In the genomic region with DNA sequence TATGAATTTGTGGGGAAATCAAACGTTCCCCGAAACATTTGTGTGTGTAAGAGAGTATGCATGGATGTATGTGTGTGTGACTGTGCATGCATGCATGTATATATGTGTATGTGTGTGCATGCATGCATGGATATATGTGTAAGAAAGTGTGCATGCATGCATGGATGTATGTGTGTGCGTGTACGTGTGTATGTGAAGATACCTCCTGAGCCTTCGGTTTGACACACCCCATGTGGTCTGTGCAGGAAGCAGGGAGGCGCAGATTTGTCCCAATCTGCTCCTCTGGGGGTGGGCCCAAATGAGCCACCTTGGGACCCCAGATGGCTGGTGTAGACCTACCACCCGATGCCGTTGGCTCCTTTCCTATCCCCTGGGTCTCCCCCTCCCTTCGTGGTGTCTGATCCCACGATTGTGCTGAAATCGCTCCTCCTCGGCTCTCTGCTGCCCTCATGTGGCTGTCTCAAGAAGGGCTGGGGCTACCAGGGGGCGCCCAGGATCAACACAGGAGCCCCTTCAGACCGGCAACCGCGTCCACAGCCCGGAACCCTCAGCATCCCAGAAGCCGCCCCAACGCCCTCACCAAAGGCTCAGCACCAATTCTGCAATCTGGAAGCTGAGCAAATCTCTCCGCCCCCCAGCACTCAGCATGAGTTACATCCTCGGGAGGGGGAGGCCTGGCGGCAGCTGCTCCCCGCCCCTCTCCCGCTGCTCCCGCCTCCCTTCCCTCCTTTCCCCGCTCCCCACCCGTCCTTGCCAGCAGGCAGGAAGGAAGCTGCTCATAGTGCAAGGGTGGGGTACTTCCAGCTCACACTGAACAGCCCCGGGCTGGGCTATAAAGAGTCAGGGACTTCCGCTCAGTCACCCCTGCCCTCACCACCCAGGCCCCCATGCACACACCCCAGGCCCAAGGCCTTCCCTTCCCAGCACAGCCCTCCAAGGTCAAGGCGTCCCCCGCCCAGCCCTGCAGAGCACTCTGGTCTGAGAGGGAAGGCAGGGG, we compare ENCODE assay signal across 8 cellular contexts. TPM values are rescaled to one million over a fixed set of nuclear protein-coding genes. Genes with fewer than 3 reads are reported as not detected.
A peak's percentile ranks its signal among the peaks of the same experiment; 100 is the strongest.
DNase-seq lines count a peak whose midpoint lies in the region; ATAC-seq and TF ChIP-seq lines count a peak whose summit lies in the region.

No MANE protein-coding gene starts in this region.

- peaks cover 49 to 81% (median 69%) of the 10 kb centered on the region in 3 donors for H3K27me3 Mint-ChIP-seq in naive B cell

- CTCF ChIA-PET in AG04450 (lab: Charles Lee): interaction anchor here (0.6 to 4.5 kb wide), 22 partner anchors 8 to 692 kb away, joined by 3 to 46 read pairs (median 4); no protein-coding TSS in a partner anchor

- DNase-seq in AG04450 (ENCODE audit: low read depth, low spot score) (no peak), H7 (peak; percentile 97), NCI-H748 treated with DMSO at 0.1 percent for 48 hours (lab: John Stamatoyannopoulos, UW) (peak; percentile 43), activated T-cell treated with anti-CD3 and anti-CD28 coated beads for 24 hours (ENCODE audit: low read depth) (peak; percentile 67), epithelial cell of esophagus (ENCODE audit: low read depth) (no peak), naive B cell (peak; percentile 45), suprapubic skin (ENCODE audit: low spot score in 2 of 2) (peak in 1 of 2 donors; percentile 81)

- WGBS in suprapubic skin: 23% methylated on average over 17 of the region's 31 CpGs

- peaks cover 12% of the 10 kb centered on the region for H3K4me1 ChIP-seq in suprapubic skin

- peaks cover 12 to 23% (median 22%) of the 10 kb centered on the region in 3 donors for H3K4me1 Mint-ChIP-seq in naive B cell

- POLR2A ChIA-PET in AG04450 (lab: Yijun Ruan, JAX): no interaction called here

- TF ChIP-seq POLR2A in suprapubic skin (IDR thresholded peaks at IDR 0.05): no peak

- peaks cover 17% of the 10 kb centered on the region for H3K9me3 ChIP-seq in AG04450 (ENCODE audit: control insufficient read depth, insufficient read depth, low read length)
- H3K9me3 ChIP-seq in suprapubic skin: no peaks in the 10 kb centered on the region

- no peaks in the 10 kb centered on the region for H3K36me3 ChIP-seq in H7 (replicated peaks; ENCODE audit: control insufficient read depth, insufficient read depth, low read length)
- no peaks in the 10 kb centered on the region for H3K36me3 ChIP-seq in suprapubic skin

- TF ChIP-seq CTCF in AG04450 (IDR thresholded peaks at IDR 0.05; ENCODE audit: low read depth, low read length) (peak; percentile 84), epithelial cell of esophagus (IDR thresholded peaks at IDR 0.05; ENCODE audit: insufficient read depth, low read depth, low read length, missing control alignments) (peak; percentile 58), suprapubic skin (IDR thresholded peaks at IDR 0.05) (peak; percentile 57 to 74)

- peaks cover 5 to 20% (median 15%) of the 10 kb centered on the region in 7 donors for H3K9me3 Mint-ChIP-seq in naive B cell

- ATAC-seq in naive B cell (ENCODE audit: low read depth in 2 of 2) (peak; percentile 63 to 66), HG03139 (IDR thresholded peaks at IDR 0.05; ENCODE audit: unreplicated experiment) (no peak)

- H3K36me3 Mint-ChIP-seq in naive B cell: peaks cover 12 to 18% of the 10 kb centered on the region in 2 donors

- peak overlapping the region in 1 of 8 donors; percentile 28 for H3K4me3 Mint-ChIP-seq in naive B cell

- H3K27me3 ChIP-seq in AG04450 (ENCODE audit: control insufficient read depth, insufficient read depth, low read length): peaks cover 13% of the 10 kb centered on the region
- no peaks in the 10 kb centered on the region for H3K27me3 ChIP-seq in H7 (ENCODE audit: control insufficient read depth, insufficient read depth, low read length)
- H3K27me3 ChIP-seq in suprapubic skin: peaks cover 18% of the 10 kb centered on the region

- no peak for TF ChIP-seq EP300 in suprapubic skin (IDR thresholded peaks at IDR 0.05)

- no peak overlapping the region for H3K4me3 ChIP-seq in AG04450 (ENCODE audit: low read depth, low read length)
- peak overlapping the region; percentile 35 for H3K4me3 ChIP-seq in H7 (ENCODE audit: insufficient read depth, low read depth, low read length)
- H3K4me3 ChIP-seq in epithelial cell of esophagus (ENCODE audit: low read length): no peak overlapping the region
- H3K4me3 ChIP-seq in suprapubic skin: no peak overlapping the region

- H3K27ac Mint-ChIP-seq in naive B cell: peak overlapping the region in 2 of 6 donors; percentile 59 to 83

- H3K27ac ChIP-seq in AG04450 (ENCODE audit: low read depth, low read length): no peak overlapping the region
- peak overlapping the region; percentile 20 for H3K27ac ChIP-seq in suprapubic skin

RNA-seq across cellular contexts. Expression of a gene that starts 2.3 kb away (rescaled TPM):
- 0.60 and 1.5 TPM in 2 replicates for polyA plus RNA-seq in AG04450 (2011; rRNA removed)
- polyA minus RNA-seq in AG04450 (2011; rRNA and poly(A)+ RNA removed): 0.17 and 0.32 TPM in 2 replicates
- 15.5 and 16.5 TPM in 2 replicates for total RNA-seq in H7 (2014; rRNA removed; shearing (Covaris generic))
- 1 to 10 TPM in 4 of 6 donors, under 1 TPM in 2; 0.29 to 2.8 (median 1.3) TPM for polyA plus RNA-seq in naive B cell (ENCODE audit: low read depth in 6 of 6)
- 10 to 100 TPM in 1 of 4 donors, 1 to 10 TPM in 3; 2.6 to 10.9 (median 6.8) TPM for total RNA-seq in suprapubic skin

RNA-seq across cellular contexts. Expression of a gene that starts 10.4 kb away (rescaled TPM):
- polyA plus RNA-seq in AG04450 (2011; rRNA removed): 1.3 and 2.0 TPM in 2 replicates
- 1.6 and 1.7 TPM in 2 replicates for polyA minus RNA-seq in AG04450 (2011; rRNA and poly(A)+ RNA removed)
- total RNA-seq in H7 (2014; rRNA removed; shearing (Covaris generic)): 9.3 and 9.5 TPM in 2 replicates
- under 1 TPM in 3 of 6 donors, not detected in 3; 0.17 to 0.29 (median 0.29) TPM for polyA plus RNA-seq in naive B cell (ENCODE audit: low read depth in 6 of 6)
- under 1 TPM in 1 of 4 donors, not detected in 3; 0.70 TPM for total RNA-seq in suprapubic skin

RNA-seq across cellular contexts. Expression of a gene that starts 35.8 kb away (rescaled TPM):
- polyA plus RNA-seq in AG04450 (2011; rRNA removed) (0.02 and 0.06 TPM in 2 replicates), naive B cell (ENCODE audit: low read depth in 6 of 6) (10 to 100 TPM in 2 of 6 donors, 1 to 10 TPM in 4; 7.6 to 14.3 (median 9.6) TPM)
- polyA minus RNA-seq in AG04450 (2011; rRNA and poly(A)+ RNA removed): not detected in 2 replicates
- total RNA-seq in H7 (2014; rRNA removed; shearing (Covaris generic)): 1.7 TPM in 2 replicates
- total RNA-seq in suprapubic skin: 100 to 1,000 TPM in 2 of 4 donors, 10 to 100 TPM in 2; 27.0 to 195 (median 122) TPM

RNA-seq across cellular contexts. Expression of a gene that starts 39.7 kb away (rescaled TPM):
- polyA plus RNA-seq in AG04450 (2011; rRNA removed) (10.7 and 13.7 TPM in 2 replicates), naive B cell (ENCODE audit: low read depth in 6 of 6) (10 to 100 TPM; 18.4 to 32.4 (median 23.4) TPM)
- 20.3 and 25.0 TPM in 2 replicates for polyA minus RNA-seq in AG04450 (2011; rRNA and poly(A)+ RNA removed)
- 26.7 and 29.7 TPM in 2 replicates for total RNA-seq in H7 (2014; rRNA removed; shearing (Covaris generic))
- 10 to 100 TPM; 29.5 to 42.3 (median 31.9) TPM for total RNA-seq in suprapubic skin

RNA-seq across cellular contexts. Expression of a gene that starts 59.8 kb away (rescaled TPM):
- polyA plus RNA-seq in AG04450 (2011; rRNA removed) (0.07 and 0.11 TPM in 2 replicates), naive B cell (ENCODE audit: low read depth in 6 of 6) (not detected)
- polyA minus RNA-seq in AG04450 (2011; rRNA and poly(A)+ RNA removed): not detected in 2 replicates
- total RNA-seq in H7 (2014; rRNA removed; shearing (Covaris generic)): 1.4 and 1.6 TPM in 2 replicates
- 1 to 10 TPM; 2.6 to 8.7 (median 4.1) TPM for total RNA-seq in suprapubic skin

Comparison
In these comparisons a context has a peak if more than half of its experiments do, and no peak if none do; other contexts are left out.
1. DNase-seq: peak in H7 (single experiment), NCI-H748 treated with DMSO at 0.1 percent for 48 hours (single experiment), activated T-cell treated with anti-CD3 and anti-CD28 coated beads for 24 hours (single experiment) and naive B cell (single experiment); none in AG04450 (single experiment) and epithelial cell of esophagus (single experiment).
2. RNA of a gene that starts 35.8 kb away (total RNA-seq): 27.0 to 195 TPM in suprapubic skin; 1.7 TPM in H7; every median in the first group is over 10 times any median in the second.
3. Peak in every context shown above with its lines, with median percentiles within 50 percentile points of each other: CTCF ChIP-seq.